Comparison of ENCODE assay signal across 8 cellular contexts in genomic region chr5:43042626-43043399, GRCh38. TPM values are rescaled to one million over a fixed set of nuclear protein-coding genes. Genes with fewer than 3 reads are reported as not detected.
DNase-seq lines count a peak whose midpoint lies in the region; ATAC-seq and TF ChIP-seq lines count a peak whose summit lies in the region.

No MANE protein-coding gene starts in this region.

- H3K4me1 Mint-ChIP-seq in natural killer cell = peaks cover 67 to 75% of the 10 kb centered on the region in 2 donors

- H3K27ac Mint-ChIP-seq in natural killer cell = peak overlapping the region; percentile 92 to 96

- H3K4me3 ChIP-seq in NT2/D1 (ENCODE audit: insufficient read length, low read depth) (peak overlapping the region; percentile 42), testis (peak overlapping the region; percentile 63 to 70)

- H3K4me1 ChIP-seq in NT2/D1 (ENCODE audit: insufficient read depth, insufficient read length) (no peaks in the 10 kb centered on the region), testis (peaks cover 4% of the 10 kb centered on the region)

- H3K27me3 Mint-ChIP-seq in natural killer cell (ENCODE audit: low read depth in 2 of 2) = no peaks in the 10 kb centered on the region

- H3K27me3 ChIP-seq in NT2/D1 (ENCODE audit: insufficient read depth, insufficient read length) (peaks cover 86% of the 10 kb centered on the region), testis (no peaks in the 10 kb centered on the region)

- H3K36me3 ChIP-seq in NT2/D1 (ENCODE audit: insufficient read depth, insufficient read length, low read length) = no peaks in the 10 kb centered on the region
- H3K36me3 ChIP-seq in testis (ENCODE audit: low read depth, missing control alignments) = no peaks in the 10 kb centered on the region

- peak overlapping the region; percentile 93 for H3K4me3 Mint-ChIP-seq in natural killer cell

- H3K36me3 Mint-ChIP-seq in natural killer cell = no peaks in the 10 kb centered on the region

- intact Hi-C loops in natural killer cell (cut with micrococcal nuclease) = loop anchor here (1.0 to 2.0 kb wide), 3 partner anchors 21 to 442 kb away; no protein-coding TSS in a partner anchor
- intact Hi-C loops in testis (cut with DNase I; ENCODE audit: low total_unique reads) = loop anchor here (5.0 kb wide), 2 partner anchors 51 to 91 kb away; no protein-coding TSS in a partner anchor

- no peak for TF ChIP-seq POLR2A in testis (IDR thresholded peaks at IDR 0.05)

- WGBS in testis, 2 donors = 1 to 2% methylated on average over 42 to 56 of the region's 58 CpGs

- no peaks in the 10 kb centered on the region for H3K9me3 ChIP-seq in NT2/D1 (ENCODE audit: insufficient read depth, low read length)
- H3K9me3 ChIP-seq in testis = no peaks in the 10 kb centered on the region

- TF ChIP-seq CTCF in natural killer cell (IDR thresholded peaks at IDR 0.05) (no peak), testis (IDR thresholded peaks at IDR 0.05) (no peak)

- DNase-seq in COR-L47 (lab: John Stamatoyannopoulos, UW) = peak; percentile 77
- DNase-seq in NT2/D1 (ENCODE audit: low read depth, low spot score) = no peak
- DNase-seq in activated T-cell treated with anti-CD3 and anti-CD28 coated beads for 4 hours = peak; percentile 44
- DNase-seq in natural killer cell = peak; percentile 69
- DNase-seq in testis = peak; percentile 80

- no peaks in the 10 kb centered on the region for H3K9me3 Mint-ChIP-seq in natural killer cell

- H3K27ac ChIP-seq in testis = peak overlapping the region; percentile 90 to 96

- H3K9ac ChIP-seq in NT2/D1 (ENCODE audit: insufficient read length, low read depth) = peak overlapping the region; percentile 67

- ATAC-seq in GM19438 (IDR thresholded peaks at IDR 0.05; ENCODE audit: low read depth, unreplicated experiment) (peak; percentile 27), HG03571 (IDR thresholded peaks at IDR 0.05; ENCODE audit: unreplicated experiment) (peak; percentile 22), esophagus mucosa (peak; percentile 51), natural killer cell (peak; percentile 6 to 26 (median 21))

RNA-seq across cellular contexts. Expression of gene ANXA2R, which starts 2.7 kb away (rescaled TPM):
- 1.8 TPM for total RNA-seq in esophagus mucosa
- 10 to 100 TPM; 34.3 to 55.2 (median 38.0) TPM for total RNA-seq in natural killer cell
- 10 to 100 TPM in 1 of 2 donors, 1 to 10 TPM in 1; 5.1 to 10.2 TPM for total RNA-seq in testis
- 1.6 TPM for polyA plus RNA-seq in testis (ENCODE audit: insufficient read depth, low read depth, low replicate concordance)
